ENCODE assay signal across 9 cellular contexts in genomic region chr6:166951670-166952060, GRCh38. TPM values are rescaled to one million over a fixed set of nuclear protein-coding genes. Genes with fewer than 3 reads are reported as not detected.
DNase-seq lines count a peak whose midpoint lies in the region; ATAC-seq and TF ChIP-seq lines count a peak whose summit lies in the region.
"Had no signal": no experiment of that assay in that cellular context is flagged by ENCODE, and none has a peak within 500 bp of the region (broad histone marks: within the 10 kb centered on the region; RNA-seq: fewer than 3 reads in every experiment).

No MANE protein-coding gene starts in this region.

- TF ChIP-seq EP300 in transverse colon (IDR thresholded peaks at IDR 0.05; ENCODE audit: low read depth), result no peak

- H4K20me1 ChIP-seq in PC-3 (ENCODE audit: low read length), result no peaks in the 10 kb centered on the region

- peaks cover 6% of the 10 kb centered on the region for H3K27me3 Mint-ChIP-seq in activated naive CD4-positive, alpha-beta T cell treated with anti-CD3 and anti-CD28 coated beads, Interleukin-2, amount 10 ng/mL, durations not matched to agents 7 days and 5 days
- H3K27me3 Mint-ChIP-seq in chondrocyte (ENCODE audit: low read depth), result no peaks in the 10 kb centered on the region

- H3K4me3 ChIP-seq in PC-3 (ENCODE audit: low read length) (no peak overlapping the region), transverse colon (no peak overlapping the region), MG63 (no peak overlapping the region)

- no peak overlapping the region for H3K9ac ChIP-seq in PC-3 (ENCODE audit: low read length)

- H3F3A ChIP-seq in PC-3 (ENCODE audit: low read length, unreplicated experiment), result no peaks in the 10 kb centered on the region

- H3K36me3 Mint-ChIP-seq in activated naive CD4-positive, alpha-beta T cell treated with anti-CD3 and anti-CD28 coated beads, Interleukin-2, amount 10 ng/mL, durations not matched to agents 7 days and 5 days, result peaks cover 56% of the 10 kb centered on the region
- peaks cover 4% of the 10 kb centered on the region for H3K36me3 Mint-ChIP-seq in chondrocyte (ENCODE audit: low read depth)

- no peaks in the 10 kb centered on the region for H3K9me3 Mint-ChIP-seq in activated naive CD4-positive, alpha-beta T cell treated with anti-CD3 and anti-CD28 coated beads, Interleukin-2, amount 10 ng/mL, durations not matched to agents 7 days and 5 days
- no peaks in the 10 kb centered on the region for H3K9me3 Mint-ChIP-seq in chondrocyte (ENCODE audit: low read depth)

- CTCF ChIA-PET in activated naive CD4-positive, alpha-beta T cell treated with anti-CD3 and anti-CD28 coated beads, Interleukin-2, amount 10 ng/mL, durations not matched to agents 7 days and 5 days (lab: Charles Lee), result interaction anchor here (0.6 to 5.4 kb wide), 11 partner anchors 8 to 166 kb away, joined by 3 to 53 read pairs (median 4); no protein-coding TSS in a partner anchor
- CTCF ChIA-PET in PC-3 (lab: Charles Lee), result interaction anchor here (0.7 to 1.0 kb wide), 3 partner anchors 10 to 190 kb away, joined by 3 read pairs; no protein-coding TSS in a partner anchor

- peaks cover 10% of the 10 kb centered on the region for H3K4me1 ChIP-seq in PC-3 (ENCODE audit: insufficient read depth, low read length)
- peaks cover 0 to 45% (median 19%) of the 10 kb centered on the region in 4 donors for H3K4me1 ChIP-seq in transverse colon

- POLR2A ChIA-PET in PC-3 (lab: Charles Lee; ENCODE audit: unreplicated experiment), result no interaction called here

- TF ChIP-seq CTCF in PC-3 (conservative IDR thresholded peaks at IDR 0.05; ENCODE audit: low read depth, low read length) (peak; percentile 9; the same call in 1 of the 2 replicates), chondrocyte (IDR thresholded peaks at IDR 0.05) (peak; percentile 26), transverse colon (IDR thresholded peaks at IDR 0.05) (no peak)

- H3K27ac ChIP-seq in PC-3 (ENCODE audit: low read length) (no peak overlapping the region), transverse colon (peak overlapping the region; percentile 74 to 81 (median 80))

- H3K4me1 Mint-ChIP-seq in activated naive CD4-positive, alpha-beta T cell treated with anti-CD3 and anti-CD28 coated beads, Interleukin-2, amount 10 ng/mL, durations not matched to agents 7 days and 5 days, result peaks cover 71% of the 10 kb centered on the region
- peaks cover 5% of the 10 kb centered on the region for H3K4me1 Mint-ChIP-seq in chondrocyte (ENCODE audit: low read depth)

- H3K36me3 ChIP-seq in PC-3 (ENCODE audit: low read depth, low read length), result no peaks in the 10 kb centered on the region
- peaks cover 0 to 12% (median 0%) of the 10 kb centered on the region in 4 donors for H3K36me3 ChIP-seq in transverse colon
- H3K36me3 ChIP-seq in MG63, result peaks cover 3% of the 10 kb centered on the region; the same call in 1 of the 2 replicates

- no peaks in the 10 kb centered on the region for H3K27me3 ChIP-seq in PC-3 (ENCODE audit: low read length)
- no peaks in the 10 kb centered on the region for H3K27me3 ChIP-seq in transverse colon
- no peaks in the 10 kb centered on the region for H3K27me3 ChIP-seq in MG63

- H3K4me2 ChIP-seq in PC-3 (ENCODE audit: low read length), result no peak overlapping the region

- H3K9me2 ChIP-seq in PC-3 (replicated peaks; ENCODE audit: low read length), result no peaks in the 10 kb centered on the region

- no peak for DNase-seq in activated naive CD4-positive, alpha-beta T cell treated with anti-CD3 and anti-CD28 coated beads, Interleukin-2, amount 10 ng/mL, durations not matched to agents 7 days and 5 days
- DNase-seq in activated naive CD4-positive, alpha-beta T cell treated with anti-CD3 and anti-CD28 coated beads, Interleukin-2, amount 50 U/mL, for 16 hours, result no peak
- DNase-seq in PC-3 (no peak), chondrocyte (ENCODE audit: low spot score) (no peak), transverse colon (no peak), NCI-H2196 treated with DMSO at 0.1 percent for 48 hours (lab: John Stamatoyannopoulos, UW; ENCODE audit: unreplicated experiment) (no peak), NAMALWA (ENCODE audit: low spot score) (no peak), MG63 (no peak)
- DNase-seq: SIG-M5 had no signal

- H3K4me3 Mint-ChIP-seq in activated naive CD4-positive, alpha-beta T cell treated with anti-CD3 and anti-CD28 coated beads, Interleukin-2, amount 10 ng/mL, durations not matched to agents 7 days and 5 days, result peak overlapping the region; percentile 63
- no peak overlapping the region for H3K4me3 Mint-ChIP-seq in chondrocyte (ENCODE audit: unreplicated experiment)

- H3K27ac Mint-ChIP-seq in activated naive CD4-positive, alpha-beta T cell treated with anti-CD3 and anti-CD28 coated beads, Interleukin-2, amount 10 ng/mL, durations not matched to agents 7 days and 5 days, result peak overlapping the region; percentile 98
- no peak overlapping the region for H3K27ac Mint-ChIP-seq in chondrocyte (ENCODE audit: unreplicated experiment)

- no peaks in the 10 kb centered on the region for H3K9me3 ChIP-seq in PC-3 (ENCODE audit: low read length)
- H3K9me3 ChIP-seq in transverse colon, result no peaks in the 10 kb centered on the region
- H3K9me3 ChIP-seq in MG63, result no peaks in the 10 kb centered on the region

- no peak for TF ChIP-seq POLR2A in transverse colon (IDR thresholded peaks at IDR 0.05)

- H2AFZ ChIP-seq in PC-3 (ENCODE audit: low read length), result no peak overlapping the region

- no TSS peak for BruUV-seq in PC-3 (replicated peaks; lab: Mats Ljungman, UMichigan)

- intact Hi-C loops in PC-3 (cut with micrococcal nuclease) (loop anchor here (1.0 to 10.0 kb wide), 4 partner anchors 21 to 327 kb away; partner anchors contain the start of gene RPS6KA2), transverse colon (cut with DNase I; ENCODE audit: low total_unique reads) (loop anchor here (10.0 kb wide), 1 partner anchor 167 kb away; no protein-coding TSS in a partner anchor)

- in situ Hi-C loops in transverse colon (cut with MboI; ENCODE audit: low pct_ligation_motif_present in 1 of 4, low pct_unique_long_range_greater_than_20kb in 1 of 4, low sequenced_read_pairs in 3 of 4), result no loop called here

- H3K79me2 ChIP-seq in PC-3 (ENCODE audit: low read length), result 0 out of 2 replicates have a peak, but pooled peaks cover 6% of the 10 kb centered on the region

- no peak for ATAC-seq in PC-3

- WGBS in transverse colon (ENCODE audit: low coverage in 1 of 2), 2 donors, result 57 to 77% methylated on average over 3 of the region's 3 CpGs

RNA-seq across cellular contexts. Expression of gene RNASET2, which starts 4.7 kb away (rescaled TPM):
- total RNA-seq in PC-3 (2014; rRNA removed), result 51.8 and 77.4 TPM in 2 replicates
- 27.0 to 29.4 TPM (median 27.1 TPM) in 3 replicates for total RNA-seq in chondrocyte
- 100 to 1,000 TPM; 121 to 191 (median 176) TPM for total RNA-seq in transverse colon
- total RNA-seq in MG63 (2014; rRNA removed; shearing (Covaris generic); ENCODE audit: low replicate concordance), result 31.6 and 32.1 TPM in 2 replicates

RNA-seq across cellular contexts. Expression of gene CEP43, which starts 47.5 kb away (rescaled TPM):
- total RNA-seq in PC-3 (2014; rRNA removed) (11.8 and 15.2 TPM in 2 replicates), chondrocyte (11.7 to 15.4 TPM (median 11.7 TPM) in 3 replicates), transverse colon (10 to 100 TPM in 2 of 4 donors, 1 to 10 TPM in 2; 3.6 to 31.0 (median 14.3) TPM)
- 18.3 and 33.0 TPM in 2 replicates for total RNA-seq in MG63 (2014; rRNA removed; shearing (Covaris generic); ENCODE audit: low replicate concordance)

Comparison
In these comparisons a context has a peak if more than half of its experiments do, and no peak if none do; other contexts are left out.
1. CTCF ChIP-seq: peak in PC-3 (single experiment) and chondrocyte (single experiment); none in transverse colon (0 of 5).